19 cellular contexts compared by ENCODE assay signal in genomic region chr18:80126797-80127196, GRCh38. TPM values are rescaled to one million over a fixed set of nuclear protein-coding genes. Genes with fewer than 3 reads are reported as not detected.
DNase-seq lines count a peak whose midpoint lies in the region; ATAC-seq and TF ChIP-seq lines count a peak whose summit lies in the region.
"Had no signal": no experiment of that assay in that cellular context is flagged by ENCODE, and none has a peak within 500 bp of the region (broad histone marks: within the 10 kb centered on the region; RNA-seq: fewer than 3 reads in every experiment).

No MANE protein-coding gene starts in this region.

- no peaks in the 10 kb centered on the region for H3K9me3 Mint-ChIP-seq in activated naive CD4-positive, alpha-beta T cell treated with anti-CD3 and anti-CD28 coated beads for 36 hours
- no peaks in the 10 kb centered on the region; a peak in 1 of 5 replicates for H3K9me3 Mint-ChIP-seq in H9
- peaks cover 5% of the 10 kb centered on the region for H3K9me3 Mint-ChIP-seq in activated naive CD8-positive, alpha-beta T cell treated with anti-CD3 and anti-CD28 coated beads for 36 hours
- peaks cover 0 to 6% (median 0%) of the 10 kb centered on the region in 9 donors for H3K9me3 Mint-ChIP-seq in naive thymus-derived CD8-positive, alpha-beta T cell

- no peak overlapping the region for H4K5ac ChIP-seq in H9 (ENCODE audit: insufficient read length, low read depth, low read length)

- ATAC-seq in naive thymus-derived CD8-positive, alpha-beta T cell: peak; percentile 80 to 91
- ATAC-seq in HG02610 (IDR thresholded peaks at IDR 0.05; ENCODE audit: unreplicated experiment) (no peak), GM18498 (IDR thresholded peaks at IDR 0.05; ENCODE audit: unreplicated experiment) (no peak)
- ATAC-seq: HepG2 had no signal

- CTCF ChIA-PET in activated naive CD4-positive, alpha-beta T cell treated with anti-CD3 and anti-CD28 coated beads for 36 hours (lab: Charles Lee): no interaction called here

- no peak overlapping the region for H2AFZ ChIP-seq in H9 (ENCODE audit: low read length)
- H2AFZ ChIP-seq: PC-9 had no signal

- no peak overlapping the region for H2BK120ac ChIP-seq in H9 (ENCODE audit: low read depth, low read length, poor library complexity, severe bottlenecking)

- H3K23ac ChIP-seq in H9 (ENCODE audit: insufficient read length, low read depth, low read length): no peak overlapping the region

- no peaks in the 10 kb centered on the region for H3K27me3 ChIP-seq in H9 (ENCODE audit: insufficient read depth, low read length)

- no peak overlapping the region for H3K4me2 ChIP-seq in H9 (ENCODE audit: insufficient read depth, insufficient read length, low read length)
- H3K4me2 ChIP-seq: PC-9 had no signal

- no peaks in the 10 kb centered on the region for H3K9me3 ChIP-seq in H9 (ENCODE audit: control insufficient read depth, low read depth, low read length)

- no peak overlapping the region for H2BK20ac ChIP-seq in H9 (ENCODE audit: low read depth, low read length, poor library complexity, severe bottlenecking)

- POLR2A ChIA-PET in naive thymus-derived CD8-positive, alpha-beta T cell (lab: Charles Lee): no interaction called here

- no peak overlapping the region for H3K4me3 Mint-ChIP-seq in activated naive CD4-positive, alpha-beta T cell treated with anti-CD3 and anti-CD28 coated beads for 36 hours
- no peak overlapping the region for H3K4me3 Mint-ChIP-seq in H9
- H3K4me3 Mint-ChIP-seq in activated naive CD8-positive, alpha-beta T cell treated with anti-CD3 and anti-CD28 coated beads for 36 hours: peak overlapping the region; percentile 42
- peak overlapping the region; percentile 53 to 83 (median 68) for H3K4me3 Mint-ChIP-seq in naive thymus-derived CD8-positive, alpha-beta T cell
- H3K4me3 Mint-ChIP-seq: CD14-positive monocyte had no signal

- no peak overlapping the region for H3K27ac ChIP-seq in H9 (ENCODE audit: insufficient read length, low read depth, low read length)
- H3K27ac ChIP-seq: PC-9 had no signal

- TF ChIP-seq CTCF in H9 (conservative IDR thresholded peaks at IDR 0.05): no peak

- no peak overlapping the region for H2BK15ac ChIP-seq in H9 (ENCODE audit: low read depth, low read length)

- no peak overlapping the region for H3K9ac ChIP-seq in H9 (ENCODE audit: extremely low read depth, insufficient read length, low read length)

- DNase-seq in activated naive CD4-positive, alpha-beta T cell treated with anti-CD3 and anti-CD28 coated beads for 36 hours: peak; percentile 27
- no peak for DNase-seq in activated naive CD4-positive, alpha-beta T cell treated with anti-CD3 and anti-CD28 coated beads, Interleukin-2, amount 50 U/mL, for 16 hours
- DNase-seq in H9: no peak
- DNase-seq in activated naive CD8-positive, alpha-beta T cell treated with anti-CD3 and anti-CD28 coated beads for 36 hours: no peak
- peak in 7 of 10 donors; percentile 42 to 74 (median 53) for DNase-seq in naive thymus-derived CD8-positive, alpha-beta T cell
- DNase-seq: ACHN, AML-193, EL, KG1, NCI-H1436, NCI-H2029 treated with DMSO at 0.1 percent for 48 hours, NCI-H2171 treated with DMSO at 0.1 percent for 48 hours, NCI-H510A, NCI-H82, PC-9 had no signal

- H4K20me1 ChIP-seq in H9 (ENCODE audit: control insufficient read depth, insufficient read depth, insufficient read length): no peaks in the 10 kb centered on the region

- no peak overlapping the region for H3T11ph ChIP-seq in H9 (ENCODE audit: low read length)

- no peak overlapping the region for H3K56ac ChIP-seq in H9 (ENCODE audit: insufficient read length, low read depth, low read length)

- intact Hi-C loops in activated naive CD4-positive, alpha-beta T cell treated with anti-CD3 and anti-CD28 coated beads for 36 hours (cut with micrococcal nuclease): no loop called here

- no peak overlapping the region for H2AK5ac ChIP-seq in H9 (ENCODE audit: insufficient read length, low read length)

- no peaks in the 10 kb centered on the region for H3K27me3 Mint-ChIP-seq in activated naive CD4-positive, alpha-beta T cell treated with anti-CD3 and anti-CD28 coated beads for 36 hours (ENCODE audit: low read depth)
- no peaks in the 10 kb centered on the region for H3K27me3 Mint-ChIP-seq in H9 (ENCODE audit: low read depth)
- no peaks in the 10 kb centered on the region for H3K27me3 Mint-ChIP-seq in activated naive CD8-positive, alpha-beta T cell treated with anti-CD3 and anti-CD28 coated beads for 36 hours
- no peaks in the 10 kb centered on the region for H3K27me3 Mint-ChIP-seq in naive thymus-derived CD8-positive, alpha-beta T cell

- no peaks in the 10 kb centered on the region for H3K23me2 ChIP-seq in H9 (ENCODE audit: insufficient read length, low read depth, low read length, poor library complexity, severe bottlenecking)

- H4K8ac ChIP-seq in H9 (replicated peaks; ENCODE audit: insufficient read length, low read depth, low read length): no peak overlapping the region

- peaks cover 29% of the 10 kb centered on the region; the same call in 1 of the 2 replicates for H3K79me2 ChIP-seq in H9 (ENCODE audit: insufficient read depth, low read length)

- H3K79me1 ChIP-seq in H9 (ENCODE audit: insufficient read depth, low read depth, low read length, poor library complexity, severe bottlenecking): peaks cover 17% of the 10 kb centered on the region

- WGBS in H9 (ENCODE audit: extremely low coverage, insufficient read length, low lambda C conversion rate): no CpG with 5 or more reads among the region's 9 CpGs

- H3K4me1 ChIP-seq in H9 (ENCODE audit: insufficient read depth, low read length): peaks cover 5% of the 10 kb centered on the region; the same call in 1 of the 2 replicates

- H3K14ac ChIP-seq in H9 (ENCODE audit: insufficient read depth, low read length): no peak overlapping the region

- no peak overlapping the region for H2BK5ac ChIP-seq in H9 (ENCODE audit: insufficient read length, low read length)

- H3K4me1 Mint-ChIP-seq in activated naive CD4-positive, alpha-beta T cell treated with anti-CD3 and anti-CD28 coated beads for 36 hours (ENCODE audit: low read depth): peaks cover 41% of the 10 kb centered on the region
- peaks cover 49 to 57% of the 10 kb centered on the region in 2 experiments for H3K4me1 Mint-ChIP-seq in H9
- peaks cover 42% of the 10 kb centered on the region for H3K4me1 Mint-ChIP-seq in activated naive CD8-positive, alpha-beta T cell treated with anti-CD3 and anti-CD28 coated beads for 36 hours
- H3K4me1 Mint-ChIP-seq in naive thymus-derived CD8-positive, alpha-beta T cell: peaks cover 22 to 62% (median 54%) of the 10 kb centered on the region in 4 donors

- no peak overlapping the region for H3K27ac Mint-ChIP-seq in activated naive CD4-positive, alpha-beta T cell treated with anti-CD3 and anti-CD28 coated beads for 36 hours
- peak overlapping the region in 2 of 3 experiments; percentile 68 to 72; a peak in 3 of 7 replicates for H3K27ac Mint-ChIP-seq in H9
- H3K27ac Mint-ChIP-seq in activated naive CD8-positive, alpha-beta T cell treated with anti-CD3 and anti-CD28 coated beads for 36 hours: no peak overlapping the region
- peak overlapping the region; percentile 52 to 96 (median 90) for H3K27ac Mint-ChIP-seq in naive thymus-derived CD8-positive, alpha-beta T cell
- H3K27ac Mint-ChIP-seq: CD14-positive monocyte had no signal

- H4K91ac ChIP-seq in H9 (ENCODE audit: insufficient read length, low read depth, low read length): no peak overlapping the region

- peaks cover 29% of the 10 kb centered on the region for H3K36me3 Mint-ChIP-seq in activated naive CD4-positive, alpha-beta T cell treated with anti-CD3 and anti-CD28 coated beads for 36 hours (ENCODE audit: low read depth)
- H3K36me3 Mint-ChIP-seq in H9 (ENCODE audit: insufficient read depth in 1 of 3, low read depth in 3 of 3): peaks cover 36 to 53% (median 46%) of the 10 kb centered on the region in 3 experiments
- peaks cover 60% of the 10 kb centered on the region for H3K36me3 Mint-ChIP-seq in activated naive CD8-positive, alpha-beta T cell treated with anti-CD3 and anti-CD28 coated beads for 36 hours
- peaks cover 0 to 23% (median 16%) of the 10 kb centered on the region in 3 donors for H3K36me3 Mint-ChIP-seq in naive thymus-derived CD8-positive, alpha-beta T cell

- no peak overlapping the region for H3K18ac ChIP-seq in H9 (ENCODE audit: insufficient read length, low read depth, low read length)

- H3K4ac ChIP-seq in H9 (ENCODE audit: low read depth, low read length): no peak overlapping the region

- H2BK12ac ChIP-seq in H9 (ENCODE audit: insufficient read length, low read depth, low read length): no peak overlapping the region

RNA-seq across cellular contexts. Expression of gene ADNP2, which starts 17.7 kb away (rescaled TPM):
- 10 to 100 TPM; 16.8 to 18.0 TPM for total RNA-seq in activated naive CD4-positive, alpha-beta T cell treated with anti-CD3 and anti-CD28 coated beads for 36 hours
- total RNA-seq in H9 (2021): 53.5 and 56.5 TPM in 2 replicates
- total RNA-seq in activated naive CD8-positive, alpha-beta T cell treated with anti-CD3 and anti-CD28 coated beads for 36 hours: 10 to 100 TPM; 34.7 to 34.8 TPM
- 10 to 100 TPM; 22.7 to 25.5 TPM for total RNA-seq in naive thymus-derived CD8-positive, alpha-beta T cell
- 10 to 100 TPM in 1 of 3 donors, 1 to 10 TPM in 2; 8.1 to 11.7 (median 9.2) TPM for polyA plus RNA-seq in naive thymus-derived CD8-positive, alpha-beta T cell

Comparison
In these comparisons a context has a peak if more than half of its experiments do, and no peak if none do; other contexts are left out.
1. DNase-seq: peak in activated naive CD4-positive, alpha-beta T cell treated with anti-CD3 and anti-CD28 coated beads for 36 hours (single experiment) and naive thymus-derived CD8-positive, alpha-beta T cell (7 of 10); none in activated naive CD4-positive, alpha-beta T cell treated with anti-CD3 and anti-CD28 coated beads, Interleukin-2, amount 50 U/mL, for 16 hours (single experiment), H9 (single experiment) and activated naive CD8-positive, alpha-beta T cell treated with anti-CD3 and anti-CD28 coated beads for 36 hours (single experiment).
2. H3K27ac Mint-ChIP-seq: peak in H9 (2 of 3) and naive thymus-derived CD8-positive, alpha-beta T cell (10 of 10); none in activated naive CD4-positive, alpha-beta T cell treated with anti-CD3 and anti-CD28 coated beads for 36 hours (single experiment) and activated naive CD8-positive, alpha-beta T cell treated with anti-CD3 and anti-CD28 coated beads for 36 hours (single experiment).
3. H3K4me3 Mint-ChIP-seq: peak in activated naive CD8-positive, alpha-beta T cell treated with anti-CD3 and anti-CD28 coated beads for 36 hours (single experiment) and naive thymus-derived CD8-positive, alpha-beta T cell (10 of 10); none in activated naive CD4-positive, alpha-beta T cell treated with anti-CD3 and anti-CD28 coated beads for 36 hours (single experiment) and H9 (0 of 2).
4. ATAC-seq: peak in naive thymus-derived CD8-positive, alpha-beta T cell (2 of 2); none in HG02610 (single experiment) and GM18498 (single experiment).